ENCODE assay signal across 8 cellular contexts in the genomic region with DNA sequence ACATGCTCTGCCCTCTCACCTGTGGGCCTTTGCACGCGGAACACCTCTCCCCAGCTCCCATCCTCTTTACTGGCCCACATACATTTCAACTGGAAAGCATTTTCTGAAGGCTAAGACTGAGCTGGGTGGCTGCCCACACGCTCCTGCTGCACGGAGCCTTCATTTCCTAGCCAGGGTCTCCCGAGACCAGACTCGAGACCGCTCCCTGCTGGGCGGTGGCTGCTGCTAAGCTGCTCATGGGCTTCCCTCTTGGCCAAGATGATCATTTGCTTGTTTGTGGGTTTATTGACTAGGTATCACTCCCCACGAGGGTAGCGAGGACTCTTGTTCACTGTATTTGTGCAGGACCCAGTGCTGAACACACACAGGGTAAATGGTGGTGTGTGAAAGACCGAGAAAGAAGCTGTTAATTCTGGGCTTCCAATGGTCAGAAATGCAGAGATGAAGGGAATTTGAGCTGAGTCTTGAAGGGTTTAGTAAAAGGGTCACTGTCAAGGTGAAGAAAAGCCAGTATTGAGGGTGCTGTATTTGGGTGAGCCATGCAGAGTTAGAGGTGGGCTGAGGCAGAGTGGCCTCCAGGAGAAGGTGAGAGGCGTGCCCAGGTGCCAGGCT. TPM values are rescaled to one million over a fixed set of nuclear protein-coding genes. Genes with fewer than 3 reads are reported as not detected.
DNase-seq lines count a peak whose midpoint lies in the region; ATAC-seq and TF ChIP-seq lines count a peak whose summit lies in the region.

No MANE protein-coding gene starts in this region.

- peak; percentile 64 for DNase-seq in COLO829 (ENCODE audit: low spot score)
- DNase-seq in NCI-H1092 (lab: John Stamatoyannopoulos, UW), result peak; percentile 61
- DNase-seq in chondrocyte (ENCODE audit: low spot score), result no peak
- peak; percentile 79 to 87 for DNase-seq in left colon
- DNase-seq in stimulated activated CD4-positive, alpha-beta T cell treated with anti-CD3 and anti-CD28 coated beads, Interleukin-1b, Interleukin-23, amount 100 ng/mL, for 24 hours (ENCODE audit: low read depth in 4 of 4, low spot score in 1 of 4), result peak; percentile 43 to 77 (median 54)
- DNase-seq in DMS153 treated with DMSO at 0.1 percent for 48 hours (lab: John Stamatoyannopoulos, UW; ENCODE audit: unreplicated experiment), result no peak

- peak; percentile 82 for TF ChIP-seq CTCF in chondrocyte (IDR thresholded peaks at IDR 0.05)

- intact Hi-C loops in left colon (cut with DNase I, micrococcal nuclease), result no loop called here

- H3K36me3 Mint-ChIP-seq in chondrocyte (ENCODE audit: low read depth), result peaks cover 5% of the 10 kb centered on the region

- H3K4me1 Mint-ChIP-seq in chondrocyte (ENCODE audit: low read depth), result peaks cover 22% of the 10 kb centered on the region

- H3K9me3 Mint-ChIP-seq in chondrocyte (ENCODE audit: low read depth), result no peaks in the 10 kb centered on the region

- no peaks in the 10 kb centered on the region for H3K27me3 Mint-ChIP-seq in chondrocyte (ENCODE audit: low read depth)

- H3K4me3 Mint-ChIP-seq in chondrocyte (ENCODE audit: unreplicated experiment), result peak overlapping the region; percentile 99

- peak overlapping the region; percentile 91 for H3K27ac Mint-ChIP-seq in chondrocyte (ENCODE audit: unreplicated experiment)

- peak; percentile 35 for ATAC-seq in GM21360 (IDR thresholded peaks at IDR 0.05; ENCODE audit: unreplicated experiment)
- ATAC-seq in activated CD4-positive, CD25-positive, alpha-beta regulatory T cell treated with anti-CD3 and anti-CD28 coated beads, Interleukin-2, amount 50 U/mL, for 24 hours, result peak; percentile 67 to 71
- ATAC-seq in left colon, result peak; percentile 70

RNA-seq across cellular contexts. Expression of a gene that starts 0.9 kb away (rescaled TPM):
- total RNA-seq in chondrocyte, result 42.7 to 55.8 TPM (median 52.5 TPM) in 3 replicates
- total RNA-seq in left colon, result 10 to 100 TPM; 37.0 to 44.4 TPM

RNA-seq across cellular contexts. Expression of a gene that starts 1.1 kb away (rescaled TPM):
- total RNA-seq in chondrocyte (34.1 to 36.6 TPM (median 34.6 TPM) in 3 replicates), left colon (10 to 100 TPM; 39.1 to 43.5 TPM)

RNA-seq across cellular contexts. Expression of a gene that starts 8.6 kb away (rescaled TPM):
- not detected in 3 replicates for total RNA-seq in chondrocyte
- total RNA-seq in left colon, result not detected

RNA-seq across cellular contexts. Expression of a gene that starts 46.1 kb away (rescaled TPM):
- 68.8 to 90.2 TPM (median 70.7 TPM) in 3 replicates for total RNA-seq in chondrocyte
- total RNA-seq in left colon, result 100 to 1,000 TPM; 112 to 199 TPM

RNA-seq across cellular contexts. Expression of a gene that starts 54.2 kb away (rescaled TPM):
- total RNA-seq in chondrocyte (2.9 to 11.7 TPM (median 3.7 TPM) in 3 replicates), left colon (10 to 100 TPM in 1 of 2 donors, 1 to 10 TPM in 1; 6.8 to 14.8 TPM)

Comparison
In these comparisons a context has a peak if more than half of its experiments do, and no peak if none do; other contexts are left out.
1. DNase-seq: peak in COLO829 (single experiment), NCI-H1092 (single experiment), left colon (2 of 2) and stimulated activated CD4-positive, alpha-beta T cell treated with anti-CD3 and anti-CD28 coated beads, Interleukin-1b, Interleukin-23, amount 100 ng/mL, for 24 hours (4 of 4); none in chondrocyte (single experiment) and DMS153 treated with DMSO at 0.1 percent for 48 hours (single experiment).
2. Peak in every context shown above with its lines, with median percentiles within 50 percentile points of each other: ATAC-seq.